10 cellular contexts compared by ENCODE assay signal in the genomic region with DNA sequence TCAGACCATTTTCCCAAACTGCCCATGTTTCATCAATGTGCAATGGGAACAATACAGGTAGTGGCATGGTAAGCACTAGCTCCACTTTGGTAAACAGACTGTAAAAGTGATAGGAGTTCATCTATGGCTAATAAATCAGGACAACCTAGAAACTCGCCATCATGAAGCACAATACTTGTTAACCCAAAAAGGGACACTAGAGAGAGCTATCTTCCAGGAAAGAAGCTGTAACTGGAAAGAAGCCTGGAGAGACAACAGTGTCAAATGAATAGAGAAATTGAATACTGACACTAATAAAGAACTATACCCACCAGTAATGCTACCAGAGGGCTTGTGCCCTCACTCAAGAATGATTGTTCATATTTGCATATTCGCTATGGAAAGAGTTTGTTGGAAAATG.
A peak's percentile ranks its signal among the peaks of the same experiment; 100 is the strongest.
DNase-seq lines count a peak whose midpoint lies in the region; ATAC-seq and TF ChIP-seq lines count a peak whose summit lies in the region.
"Had no signal": no experiment of that assay in that cellular context is flagged by ENCODE, and none has a peak within 500 bp of the region (broad histone marks: within the 10 kb centered on the region; RNA-seq: fewer than 3 reads in every experiment).

No MANE protein-coding gene starts in this region.

- no peaks in the 10 kb centered on the region for H3K4me1 Mint-ChIP-seq in activated CD4-positive, alpha-beta memory T cell treated with anti-CD3 and anti-CD28 coated beads, Interleukin-2, amount 10 ng/mL, durations not matched to agents 7 days and 5 days
- H3K4me1 Mint-ChIP-seq in nephron progenitor cell, result no peaks in the 10 kb centered on the region
- H3K4me1 Mint-ChIP-seq: nephron had no signal

- H3K4me3 ChIP-seq in DND-41 (ENCODE audit: low read depth in 1 of 2, low read length in 2 of 2) (no peak overlapping the region), Loucy (ENCODE audit: low read length, poor library complexity, severe bottlenecking) (no peak overlapping the region)

- H3F3A ChIP-seq in Loucy (ENCODE audit: low read depth), result no peaks in the 10 kb centered on the region

- H3K4me2 ChIP-seq in DND-41 (ENCODE audit: insufficient read depth, low read length), result no peak overlapping the region
- H3K4me2 ChIP-seq in Loucy (ENCODE audit: low read depth, low read length, poor library complexity, severe bottlenecking), result no peak overlapping the region

- POLR2A ChIA-PET in activated CD4-positive, alpha-beta memory T cell treated with anti-CD3 and anti-CD28 coated beads, Interleukin-2, amount 10 ng/mL, durations not matched to agents 7 days and 5 days (lab: Charles Lee), result no interaction called here

- DNase-seq in DND-41 (no peak), amniotic epithelial cell (ENCODE audit: low read depth) (peak; percentile 35), kidney tubule cell (ENCODE audit: low spot score) (peak; percentile 46), NCI-H187 (lab: John Stamatoyannopoulos, UW) (no peak), nephron progenitor cell (no peak), SKM-1 treated with dmso at 0.1 percent for 144 hours (lab: John Stamatoyannopoulos, UW; ENCODE audit: unreplicated experiment) (no peak)
- no peak for DNase-seq in activated CD4-positive, alpha-beta memory T cell treated with anti-CD3 and anti-CD28 coated beads, Interleukin-2, amount 10 ng/mL, durations not matched to agents 7 days and 5 days

- H4K20me1 ChIP-seq in DND-41 (ENCODE audit: insufficient read depth, low read length) (no peaks in the 10 kb centered on the region), Loucy (ENCODE audit: insufficient read depth, low read length, poor library complexity, severe bottlenecking) (no peaks in the 10 kb centered on the region)

- H3K4me1 ChIP-seq in DND-41 (ENCODE audit: insufficient read depth, low read length) (no peaks in the 10 kb centered on the region), Loucy (ENCODE audit: insufficient read depth, low read length, poor library complexity, severe bottlenecking) (no peaks in the 10 kb centered on the region)

- CTCF ChIA-PET in activated CD4-positive, alpha-beta memory T cell treated with anti-CD3 and anti-CD28 coated beads, Interleukin-2, amount 10 ng/mL, durations not matched to agents 7 days and 5 days (lab: Charles Lee), result no interaction called here

- no peak overlapping the region for H3K4me3 Mint-ChIP-seq in activated CD4-positive, alpha-beta memory T cell treated with anti-CD3 and anti-CD28 coated beads, Interleukin-2, amount 10 ng/mL, durations not matched to agents 7 days and 5 days
- no peak overlapping the region for H3K4me3 Mint-ChIP-seq in nephron progenitor cell
- H3K4me3 Mint-ChIP-seq: nephron had no signal

- H2AFZ ChIP-seq in DND-41 (ENCODE audit: low read depth, low read length), result no peak overlapping the region
- H2AFZ ChIP-seq in Loucy (ENCODE audit: low read length), result no peak overlapping the region

- no peaks in the 10 kb centered on the region for H3K9me3 Mint-ChIP-seq in activated CD4-positive, alpha-beta memory T cell treated with anti-CD3 and anti-CD28 coated beads, Interleukin-2, amount 10 ng/mL, durations not matched to agents 7 days and 5 days
- no peaks in the 10 kb centered on the region for H3K9me3 Mint-ChIP-seq in nephron progenitor cell
- H3K9me3 Mint-ChIP-seq: nephron had no signal

- H3K36me3 ChIP-seq in DND-41 (ENCODE audit: insufficient read depth, low read length) (no peaks in the 10 kb centered on the region), Loucy (ENCODE audit: insufficient read depth, low read length) (no peaks in the 10 kb centered on the region; the same call in 1 of the 2 replicates)

- H3K27ac ChIP-seq in DND-41 (ENCODE audit: low read length), result no peak overlapping the region

- peak; percentile 47 for TF ChIP-seq CTCF in DND-41 (IDR thresholded peaks at IDR 0.05; ENCODE audit: borderline replicate concordance, extremely low read depth, low read length, poor library complexity, severe bottlenecking)
- TF ChIP-seq CTCF in Loucy (conservative IDR thresholded peaks at IDR 0.05; ENCODE audit: low read length), result peak; percentile 74
- no peak for TF ChIP-seq CTCF in nephron progenitor cell (IDR thresholded peaks at IDR 0.05)

- H3K27me3 Mint-ChIP-seq in activated CD4-positive, alpha-beta memory T cell treated with anti-CD3 and anti-CD28 coated beads, Interleukin-2, amount 10 ng/mL, durations not matched to agents 7 days and 5 days, result no peaks in the 10 kb centered on the region
- H3K27me3 Mint-ChIP-seq in nephron progenitor cell (ENCODE audit: low read depth, poor library complexity), result peaks cover 3% of the 10 kb centered on the region

- peak; percentile 37; the same call in 1 of the 3 replicates for ATAC-seq in DND-41 (ENCODE audit: insufficient read depth, low read depth)
- ATAC-seq: esophagus mucosa had no signal

- H3K9me2 ChIP-seq in Loucy (replicated peaks; ENCODE audit: low read depth, low read length), result no peaks in the 10 kb centered on the region

- H3K27me3 ChIP-seq in DND-41 (ENCODE audit: insufficient read depth, low read length, poor library complexity) (no peaks in the 10 kb centered on the region), Loucy (ENCODE audit: insufficient read depth, low read length, poor library complexity, severe bottlenecking) (no peaks in the 10 kb centered on the region)

- no peaks in the 10 kb centered on the region for H3K79me2 ChIP-seq in DND-41 (ENCODE audit: insufficient read depth, low read length)
- no peaks in the 10 kb centered on the region for H3K79me2 ChIP-seq in Loucy (ENCODE audit: insufficient read depth, low read length)

- H3K9ac ChIP-seq in DND-41 (ENCODE audit: low read depth, low read length) (no peak overlapping the region), Loucy (ENCODE audit: low read depth, low read length, poor library complexity, severe bottlenecking) (no peak overlapping the region)

- H3K27ac Mint-ChIP-seq in activated CD4-positive, alpha-beta memory T cell treated with anti-CD3 and anti-CD28 coated beads, Interleukin-2, amount 10 ng/mL, durations not matched to agents 7 days and 5 days, result no peak overlapping the region
- no peak overlapping the region for H3K27ac Mint-ChIP-seq in nephron progenitor cell
- H3K27ac Mint-ChIP-seq: nephron had no signal

- H3K9me3 ChIP-seq in DND-41 (ENCODE audit: insufficient read depth, low read length, severe bottlenecking), result peaks cover 5% of the 10 kb centered on the region
- H3K9me3 ChIP-seq in Loucy (ENCODE audit: insufficient read depth, low read depth, low read length), result 0 out of 2 replicates have a peak, but pooled peaks cover 5% of the 10 kb centered on the region

- no peaks in the 10 kb centered on the region for H3K36me3 Mint-ChIP-seq in activated CD4-positive, alpha-beta memory T cell treated with anti-CD3 and anti-CD28 coated beads, Interleukin-2, amount 10 ng/mL, durations not matched to agents 7 days and 5 days (ENCODE audit: low read depth)
- no peaks in the 10 kb centered on the region for H3K36me3 Mint-ChIP-seq in nephron progenitor cell (ENCODE audit: low read depth)

Comparison
In these comparisons a context has a peak if more than half of its experiments do, and no peak if none do; other contexts are left out.
1. DNase-seq: peak in amniotic epithelial cell (single experiment) and kidney tubule cell (single experiment); none in DND-41 (single experiment), activated CD4-positive, alpha-beta memory T cell treated with anti-CD3 and anti-CD28 coated beads, Interleukin-2, amount 10 ng/mL, durations not matched to agents 7 days and 5 days (single experiment), NCI-H187 (0 of 2), nephron progenitor cell (single experiment) and SKM-1 treated with dmso at 0.1 percent for 144 hours (single experiment).